ENCODE assay signal across 7 cellular contexts in the genomic region with DNA sequence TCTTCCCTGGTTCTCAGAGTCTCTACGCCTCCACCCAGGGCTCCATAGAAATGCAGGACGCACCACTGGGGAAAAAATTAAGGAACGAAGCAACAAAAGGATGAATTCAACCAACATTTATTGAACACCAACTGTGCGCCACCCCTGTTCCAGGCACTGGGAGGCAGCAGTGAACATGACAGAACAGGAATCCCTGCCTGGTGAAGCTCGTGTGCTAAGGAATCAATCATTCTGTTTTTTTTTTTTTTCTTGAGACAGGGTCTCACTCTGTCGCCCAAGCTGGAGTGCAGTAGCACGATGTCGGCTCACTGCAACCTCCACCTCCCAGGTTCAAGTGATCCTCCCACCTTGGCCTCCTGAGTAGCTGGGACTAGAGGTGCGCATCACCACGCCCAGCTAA. TPM values are rescaled to one million over a fixed set of nuclear protein-coding genes. Genes with fewer than 3 reads are reported as not detected.
DNase-seq lines count a peak whose midpoint lies in the region; ATAC-seq and TF ChIP-seq lines count a peak whose summit lies in the region.
"Had no signal": no experiment of that assay in that cellular context is flagged by ENCODE, and none has a peak within 500 bp of the region (broad histone marks: within the 10 kb centered on the region; RNA-seq: fewer than 3 reads in every experiment).

No MANE protein-coding gene starts in this region.

- in situ Hi-C loops in HAP-1 (cut with MboI; ENCODE audit: low sequenced_read_pairs) (no loop called here), astrocyte of the spinal cord (cut with HindIII; ENCODE audit: low sequenced_read_pairs) (no loop called here)

- POLR2A ChIA-PET in A673 (lab: Charles Lee; ENCODE audit: low non-redundant PET) = no interaction called here

- H3K27me3 ChIP-seq in A673 (replicated peaks; ENCODE audit: insufficient read depth, low read depth, low read length, poor library complexity) (no peaks in the 10 kb centered on the region), HAP-1 (ENCODE audit: low read depth) (no peaks in the 10 kb centered on the region)

- DNase-seq in A673 (ENCODE audit: low spot score) = peak; percentile 65
- DNase-seq in HAP-1 (ENCODE audit: low spot score in 2 of 2) = peak; percentile 54 to 73
- no peak for DNase-seq in astrocyte of the spinal cord (ENCODE audit: low read depth, low spot score)
- DNase-seq: GDM1 had no signal

- peak overlapping the region; percentile 70 for H3K27ac ChIP-seq in A673 (ENCODE audit: low read depth, low read length, poor library complexity, severe bottlenecking)

- no TSS peak for BruUV-seq in A673 (replicated peaks; lab: Mats Ljungman, UMichigan)

- CTCF ChIA-PET in A673 (lab: Charles Lee) = interaction anchor here (0.6 to 0.7 kb wide), 2 partner anchors 19 to 105 kb away, joined by 3 to 5 read pairs; no protein-coding TSS in a partner anchor

- ATAC-seq in HG03521 (IDR thresholded peaks at IDR 0.05; ENCODE audit: unreplicated experiment) (no peak), GM18909 (IDR thresholded peaks at IDR 0.05; ENCODE audit: poor library complexity, unreplicated experiment) (no peak), HG02884 (IDR thresholded peaks at IDR 0.05; ENCODE audit: unreplicated experiment) (no peak)

- H3K4me3 ChIP-seq in A673 (ENCODE audit: low read depth, low read length, poor library complexity, severe bottlenecking) (no peak overlapping the region), HAP-1 (no peak overlapping the region), astrocyte of the spinal cord (ENCODE audit: low read depth, low read length) (no peak overlapping the region)

- intact Hi-C loops in A673 (cut with micrococcal nuclease; ENCODE audit: unreplicated experiment) = no loop called here

- H3K9me3 ChIP-seq in A673 (ENCODE audit: low read depth, low read length, poor library complexity, severe bottlenecking) (no peaks in the 10 kb centered on the region), HAP-1 (no peaks in the 10 kb centered on the region)

- H3K4me1 ChIP-seq in A673 (ENCODE audit: insufficient read depth, low read length, poor library complexity, severe bottlenecking) (peaks cover 9% of the 10 kb centered on the region), HAP-1 (peaks cover 19% of the 10 kb centered on the region)

- H3K36me3 ChIP-seq in A673 (ENCODE audit: insufficient read depth, low read length, poor library complexity, severe bottlenecking) (no peaks in the 10 kb centered on the region), HAP-1 (replicated peaks) (peaks cover 10% of the 10 kb centered on the region)

- peak; percentile 47 for TF ChIP-seq CTCF in A673 (conservative IDR thresholded peaks at IDR 0.05; ENCODE audit: low read depth, low read length)
- TF ChIP-seq CTCF in astrocyte of the spinal cord (IDR thresholded peaks at IDR 0.05; ENCODE audit: low read depth, low read length) = peak; percentile 27

RNA-seq across cellular contexts. Expression of a gene that starts 1.9 kb away (rescaled TPM):
- total RNA-seq in A673 (2021) = 58.3 and 61.3 TPM in 2 replicates

RNA-seq across cellular contexts. Expression of a gene that starts 4.1 kb away (rescaled TPM):
- total RNA-seq in A673 (2021) = 98.9 and 112 TPM in 2 replicates

RNA-seq across cellular contexts. Expression of a gene that starts 34.7 kb away (rescaled TPM):
- 10.3 and 11.9 TPM in 2 replicates for total RNA-seq in A673 (2021)

RNA-seq across cellular contexts. Expression of a gene that starts 47.5 kb away (rescaled TPM):
- total RNA-seq in A673 (2021) = 152 and 155 TPM in 2 replicates
